Comparison of ENCODE assay signal across 25 cellular contexts in genomic region chr4:106852416-106852815, GRCh38.
"Had no signal": no experiment of that assay in that cellular context is flagged by ENCODE, and none has a peak within 500 bp of the region (broad histone marks: within the 10 kb centered on the region; RNA-seq: fewer than 3 reads in every experiment).

No MANE protein-coding gene starts in this region.

- H3K9me3 ChIP-seq: MG63, Peyer's patch, SJCRH30 had no signal

- H3K27ac ChIP-seq: PC-9, Peyer's patch, SJCRH30 had no signal

- H3K27me3 ChIP-seq: MG63, Peyer's patch, SJCRH30 had no signal

- H3K36me3 ChIP-seq: MG63, Peyer's patch, SJCRH30 had no signal

- DNase-seq: IMR-90, Karpas-422, KG1, MG63, NCI-H1092 treated with DMSO at 0.1 percent for 48 hours, NCI-H1436, NCI-H187, NCI-H2029, NCI-H2081 treated with DMSO at 0.1 percent for 48 hours, NCI-H2171, NCI-H226, NCI-H446, NCI-H510A, NCI-H524 treated with DMSO at 0.1 percent for 48 hours, NCI-H69, NCI-H774, OCI-M1, PC-9, Peyer's patch, SHP77 treated with DMSO at 0.1 percent for 48 hours, SJCRH30, SW 1271, T-cell had no signal

- H2AFZ ChIP-seq: PC-9 had no signal

- H3K4me1 ChIP-seq: Peyer's patch had no signal

- H3K4me3 ChIP-seq: MG63, PC-9, Peyer's patch, SJCRH30 had no signal

- H3K4me2 ChIP-seq: PC-9 had no signal

- ATAC-seq: HepG2, Right ventricle myocardium inferior, T-cell had no signal
